In genomic region chr21:17299576-17299975, GRCh38 we compare ENCODE assay signal across 1 cellular context.
DNase-seq lines count a peak whose midpoint lies in the region; TF ChIP-seq lines count a peak whose summit lies in the region.
"Not testable (repeated sequence)": the region's sequence is repeated elsewhere in the genome, so short reads cannot be mapped to it uniquely, and the experiment has no call there.

No MANE protein-coding gene starts in this region.

- H3K27ac ChIP-seq in adrenal gland: peak overlapping the region in 2 of 5 donors; percentile 52 to 68

- H3K9me3 ChIP-seq in adrenal gland (replicated peaks in 1 of 3): not testable (repeated sequence)

- H3K4me1 ChIP-seq in adrenal gland (replicated peaks in 1 of 2): not testable (repeated sequence)

- not testable (repeated sequence) for TF ChIP-seq CTCF in adrenal gland (IDR thresholded peaks at IDR 0.05)

- H3K4me3 ChIP-seq in adrenal gland: not testable (repeated sequence)

- intact Hi-C loops in adrenal gland (cut with DNase I): not testable (repeated sequence)

- not testable (repeated sequence) for H3K36me3 ChIP-seq in adrenal gland (replicated peaks in 1 of 2)

- WGBS in adrenal gland, 4 donors: 31 to 50% (median 41%) methylated on average over 1 of the region's 1 CpG

- peak in 6 of 7 donors; percentile 18 to 82 (median 45) for DNase-seq in adrenal gland

- H3K27me3 ChIP-seq in adrenal gland: not testable (repeated sequence)

- TF ChIP-seq POLR2A in adrenal gland (IDR thresholded peaks at IDR 0.05): not testable (repeated sequence)
